8 cellular contexts compared by ENCODE assay signal in genomic region chr14:101781240-101782061, GRCh38. TPM values are rescaled to one million over a fixed set of nuclear protein-coding genes. Genes with fewer than 3 reads are reported as not detected.
DNase-seq lines count a peak whose midpoint lies in the region; ATAC-seq, FAIRE-seq and TF ChIP-seq lines count a peak whose summit lies in the region.

No MANE protein-coding gene starts in this region.

- H3K27me3 ChIP-seq in HUES64 (ENCODE audit: insufficient read depth, low read length) (peaks cover 40% of the 10 kb centered on the region), iPS DF 6.9 (ENCODE audit: control insufficient read depth, insufficient read depth, low read length) (peaks cover 12% of the 10 kb centered on the region; the same call in 1 of the 2 replicates)

- TF ChIP-seq RAD21 in A549 (conservative IDR thresholded peaks at IDR 0.05 in 1 of 2, IDR thresholded peaks at IDR 0.05 in 1 of 2) = no peak

- TF ChIP-seq EP300 in A549 (IDR thresholded peaks at IDR 0.05) = no peak

- ATAC-seq in A549 (peak; percentile 14 to 59; a peak in 3 of 6 replicates), GM21515 (IDR thresholded peaks at IDR 0.05; ENCODE audit: unreplicated experiment) (no peak)

- TF ChIP-seq CTCF in A549 (IDR thresholded peaks at IDR 0.05) = no peak

- TF ChIP-seq POLR2A in A549 (IDR thresholded peaks at IDR 0.05; ENCODE audit: low read length) = no peak

- DNase-seq in A549 (ENCODE audit: low read depth in 1 of 2, low spot score in 1 of 2) (no peak), iPS DF 6.9 (ENCODE audit: low read depth, low spot score) (no peak), amniotic stem cell (lab: John Stamatoyannopoulos, UW) (no peak), RPMI8226 (no peak)
- DNase-seq in activated naive CD4-positive, alpha-beta T cell treated with anti-CD3 and anti-CD28 coated beads, Interleukin-2, amount 50 U/mL, for 16 hours = peak; percentile 44

- no peak for FAIRE-seq in A549 (lab: Jason Lieb, UNC)

- H3K4me2 ChIP-seq in A549 = peak overlapping the region; percentile 72

- H3K36me3 ChIP-seq in HUES64 (ENCODE audit: insufficient read depth, low read length) = no peaks in the 10 kb centered on the region
- H3K36me3 ChIP-seq in iPS DF 6.9 (ENCODE audit: control insufficient read depth, insufficient read depth, low read length) = no peaks in the 10 kb centered on the region

- peak overlapping the region; percentile 24 to 65; a peak in 3 of 6 replicates for H3K27ac ChIP-seq in A549
- H3K27ac ChIP-seq in HUES64 (ENCODE audit: low read depth, low read length) = no peak overlapping the region
- H3K27ac ChIP-seq in iPS DF 6.9 (ENCODE audit: low read length) = no peak overlapping the region
- peak overlapping the region in 11 of 21 experiments; percentile 1 to 63 (median 49) for H3K27ac ChIP-seq in skin epidermis

- no peak overlapping the region for H3K9ac ChIP-seq in HUES64 (ENCODE audit: low read depth, low read length)

- H3K4me1 ChIP-seq in A549 (no peaks in the 10 kb centered on the region), HUES64 (ENCODE audit: insufficient read depth, low read length) (peaks cover 8% of the 10 kb centered on the region), iPS DF 6.9 (ENCODE audit: control insufficient read depth, insufficient read depth, low read length) (0 out of 2 replicates have a peak, but pooled peaks cover 1% of the 10 kb centered on the region)

- POLR2A ChIA-PET in A549 (lab: Yijun Ruan, JAX) = no interaction called here

- H3K9me3 ChIP-seq in A549 = no peaks in the 10 kb centered on the region
- no peaks in the 10 kb centered on the region for H3K9me3 ChIP-seq in HUES64 (ENCODE audit: insufficient read depth, low read depth, low read length)
- H3K9me3 ChIP-seq in iPS DF 6.9 (ENCODE audit: control insufficient read depth, insufficient read depth, low read length) = no peaks in the 10 kb centered on the region

- CTCF ChIA-PET in A549 (lab: Yijun Ruan, JAX) = no interaction called here

- H3K4me3 ChIP-seq in A549 (peak overlapping the region; percentile 35), HUES64 (ENCODE audit: low read length) (peak overlapping the region; percentile 75), iPS DF 6.9 (ENCODE audit: low read length) (peak overlapping the region; percentile 71), skin epidermis (peak overlapping the region; percentile 15 to 52 (median 40))

- 58% methylated on average over 51 of the region's 67 CpGs for WGBS in A549 (ENCODE audit: missing lambda C conversion rate)
- WGBS in HUES64 = under 1% methylated on average over 67 of the region's 67 CpGs
- WGBS in iPS DF 6.9 (ENCODE audit: insufficient coverage, insufficient read length) = no CpG with 5 or more reads among the region's 67 CpGs

TF ChIP-seq in A549, 52 proteins besides CTCF, POLR2A, EP300 and RAD21:
- TF ChIP-seq RNF2 (IDR thresholded peaks at IDR 0.05; ENCODE audit: borderline replicate concordance, low read depth) (no peak), HEYL (CRISPR knock-in tag; IDR thresholded peaks at IDR 0.05) (no peak), MAFK (IDR thresholded peaks at IDR 0.05; ENCODE audit: partially characterized antibody) (no peak), ZFP36 (IDR thresholded peaks at IDR 0.05; ENCODE audit: borderline replicate concordance, partially characterized antibody) (no peak)
- TF ChIP-seq, protein P1, sequence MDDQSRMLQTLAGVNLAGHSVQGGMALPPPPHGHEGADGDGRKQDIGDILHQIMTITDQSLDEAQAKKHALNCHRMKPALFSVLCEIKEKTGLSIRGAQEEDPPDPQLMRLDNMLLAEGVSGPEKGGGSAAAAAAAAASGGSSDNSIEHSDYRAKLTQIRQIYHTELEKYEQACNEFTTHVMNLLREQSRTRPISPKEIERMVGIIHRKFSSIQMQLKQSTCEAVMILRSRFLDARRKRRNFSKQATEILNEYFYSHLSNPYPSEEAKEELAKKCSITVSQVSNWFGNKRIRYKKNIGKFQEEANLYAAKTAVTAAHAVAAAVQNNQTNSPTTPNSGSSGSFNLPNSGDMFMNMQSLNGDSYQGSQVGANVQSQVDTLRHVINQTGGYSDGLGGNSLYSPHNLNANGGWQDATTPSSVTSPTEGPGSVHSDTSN (IDR thresholded peaks at IDR 0.05) = no peak

RNA-seq across cellular contexts. Expression of gene PPP2R5C, which starts 19.9 kb away (rescaled TPM):
- polyA plus RNA-seq in A549 (2011; rRNA removed) (133 and 150 TPM in 2 replicates), A549 (2017; fragmentation: RNase III; extraction: RNeasy Plus Mini Kit Qiagen cat#74134 plus additional on column Dnase treatment) (73.7 to 75.3 TPM (median 74.8 TPM) in 3 replicates)
- polyA plus RNA-seq in A549 (2012; cell fraction: cytosol; rRNA removed) = 38.6 and 39.4 TPM in 2 replicates
- polyA plus RNA-seq in A549 (2012; cell fraction: nucleus; rRNA removed) = 30.7 and 45.7 TPM in 2 replicates
- polyA minus RNA-seq in A549 (2011; rRNA and poly(A)+ RNA removed) = 85.5 and 89.5 TPM in 2 replicates
- 81.6 TPM for polyA plus RNA-seq in HUES64 (2013, experiment 1 of 2)
- 104 TPM for polyA plus RNA-seq in HUES64 (2013, experiment 2 of 2)

Comparison
In these comparisons a context has a peak if more than half of its experiments do, and no peak if none do; other contexts are left out.
1. H3K27ac ChIP-seq: peak in A549 (2 of 2) and skin epidermis (11 of 21); none in HUES64 (single experiment) and iPS DF 6.9 (single experiment).
2. Peak in every context shown above with its lines, with median percentiles within 50 percentile points of each other: H3K4me3 ChIP-seq.